ENCODE assay signal across 1 cellular context in genomic region chr5:177006265-177006972, GRCh38.
TF ChIP-seq lines count a peak whose summit lies in the region.

UIMC1 (minus strand) TSS chr5:177006779; CDS start chr5:176982615, 24,164 bp downstream.

TF ChIP-seq in HEK293, 187 proteins besides CTCF, POLR2A, EP300 and RAD21 (continued from another document and continues in another):
- peak; percentile 97 for TF ChIP-seq PATZ1 (tag by site-specific recombination; IDR thresholded peaks at IDR 0.05)
- peak; percentile 78 for TF ChIP-seq PRDM1 (tag by site-specific recombination; IDR thresholded peaks at IDR 0.05)
- peak; percentile 90 for TF ChIP-seq ZEB2 (tag by site-specific recombination; IDR thresholded peaks at IDR 0.05)
- peak; percentile 8 for TF ChIP-seq PRDM4 (tag by site-specific recombination; IDR thresholded peaks at IDR 0.05)
- peak; percentile 99 for TF ChIP-seq ZBTB26 (tag by site-specific recombination; optimal IDR thresholded peaks at IDR 0.05)
- peak; percentile 99 for TF ChIP-seq ZNF335 (tag by site-specific recombination; conservative IDR thresholded peaks at IDR 0.05)
- TF ChIP-seq ZNF146 (tag by site-specific recombination; IDR thresholded peaks at IDR 0.05) = peak; percentile 31; the same call in 1 of the 2 replicates
- TF ChIP-seq YY1 (tag by site-specific recombination; IDR thresholded peaks at IDR 0.05) = peak; percentile 79
- TF ChIP-seq INSM2 (tag by site-specific recombination; IDR thresholded peaks at IDR 0.05) = peak; percentile 57
- TF ChIP-seq ZNF521 (tag by site-specific recombination; IDR thresholded peaks at IDR 0.05) = no peak
- TF ChIP-seq ZNF513 (tag by site-specific recombination; IDR thresholded peaks at IDR 0.05) = peak; percentile 28; the same call in 1 of the 2 replicates
- peak; percentile 38; the same call in 1 of the 2 replicates for TF ChIP-seq ZFP37 (tag by site-specific recombination; IDR thresholded peaks at IDR 0.05)
- TF ChIP-seq ZNF449 (tag by site-specific recombination; IDR thresholded peaks at IDR 0.05) = peak; percentile 100
- TF ChIP-seq GLIS2 (tag by site-specific recombination; IDR thresholded peaks at IDR 0.05) = peak; percentile 99
- TF ChIP-seq ZNF341 (tag by site-specific recombination; IDR thresholded peaks at IDR 0.05; ENCODE audit: low read depth) = peak; percentile 80; the same call in 1 of the 2 replicates
- peak; percentile 64 for TF ChIP-seq ZBTB8A (tag by site-specific recombination; IDR thresholded peaks at IDR 0.05)
- TF ChIP-seq KLF16 (tag by site-specific recombination; IDR thresholded peaks at IDR 0.05) = peak; percentile 90; the same call in 1 of the 2 replicates
- 0 out of 2 replicates have a peak, but pooled peaks have one; percentile 4 for TF ChIP-seq ZNF837 (tag by site-specific recombination; IDR thresholded peaks at IDR 0.05)
- peak; percentile 71; the same call in 1 of the 2 replicates for TF ChIP-seq ZNF777 (tag by site-specific recombination; IDR thresholded peaks at IDR 0.05; ENCODE audit: borderline replicate concordance)
- TF ChIP-seq ZNF701 (tag by site-specific recombination; IDR thresholded peaks at IDR 0.05) = no peak
- peak; percentile 95 for TF ChIP-seq ZBTB17 (tag by site-specific recombination; IDR thresholded peaks at IDR 0.05)
- no peak for TF ChIP-seq ZNF148 (tag by site-specific recombination; IDR thresholded peaks at IDR 0.05; ENCODE audit: borderline replicate concordance)
- peak; percentile 100 for TF ChIP-seq ZNF350 (tag by site-specific recombination; IDR thresholded peaks at IDR 0.05)
- TF ChIP-seq REST (tag by site-specific recombination; IDR thresholded peaks at IDR 0.05) = 0 out of 2 replicates have a peak, but pooled peaks have one; percentile 20
- TF ChIP-seq PBX3 (CRISPR knock-in tag; IDR thresholded peaks at IDR 0.05) = 0 out of 2 replicates have a peak, but pooled peaks have one; percentile 45
- TF ChIP-seq ZNF292 (tag by site-specific recombination; IDR thresholded peaks at IDR 0.05; ENCODE audit: borderline replicate concordance, low read depth) = no peak
- no peak for TF ChIP-seq ZNF211 (tag by site-specific recombination; IDR thresholded peaks at IDR 0.05; ENCODE audit: low read depth)
- TF ChIP-seq ZNF596 (tag by site-specific recombination; IDR thresholded peaks at IDR 0.05) = peak; percentile 62
- peak; percentile 47 for TF ChIP-seq ZBTB11 (tag by site-specific recombination; conservative IDR thresholded peaks at IDR 0.05; ENCODE audit: low read depth)
- TF ChIP-seq ZNF132 (tag by site-specific recombination; IDR thresholded peaks at IDR 0.05; ENCODE audit: borderline replicate concordance) = no peak
- TF ChIP-seq ZNF501 (tag by site-specific recombination; IDR thresholded peaks at IDR 0.05) = peak; percentile 90
- TF ChIP-seq ZBTB21 (tag by site-specific recombination; IDR thresholded peaks at IDR 0.05) = 0 out of 2 replicates have a peak, but pooled peaks have one; percentile 40
- peak; percentile 21; the same call in 1 of the 2 replicates for TF ChIP-seq WT1 (tag by site-specific recombination; IDR thresholded peaks at IDR 0.05)
- no peak; the same call in 1 of the 2 replicates for TF ChIP-seq ZSCAN23 (tag by site-specific recombination; IDR thresholded peaks at IDR 0.05)
- peak; percentile 94 for TF ChIP-seq ZNF610 (tag by site-specific recombination; IDR thresholded peaks at IDR 0.05; ENCODE audit: borderline replicate concordance)
